ENCODE assay signal across 1 cellular context in the genomic region with DNA sequence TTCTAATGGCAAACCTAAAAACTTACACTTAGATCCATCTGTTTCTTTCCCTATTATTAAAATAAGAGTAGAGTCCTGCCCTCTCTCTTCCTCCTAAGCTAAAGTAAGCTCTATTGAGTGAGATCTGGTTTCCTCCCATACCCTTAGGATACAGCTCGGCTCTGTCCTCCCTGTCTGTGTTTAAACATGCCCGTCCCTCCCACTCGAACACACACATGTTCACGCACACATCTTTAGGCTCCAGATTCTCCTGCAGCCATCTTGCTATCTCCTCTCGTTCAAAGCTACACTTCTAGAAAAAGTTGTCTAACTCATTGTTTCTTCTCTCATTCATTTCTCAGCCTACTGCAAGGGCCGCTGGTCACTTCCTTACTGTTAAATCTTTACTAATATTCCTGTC.
TF ChIP-seq lines count a peak whose summit lies in the region.

No MANE protein-coding gene starts in this region.

TF ChIP-seq in H1, 55 proteins besides CTCF, POLR2A, EP300 and RAD21:
- TF ChIP-seq SUZ12 (IDR thresholded peaks at IDR 0.05; ENCODE audit: low read length) (no peak), JUN (IDR thresholded peaks at IDR 0.05; ENCODE audit: low read depth, low read length) (no peak), ATF2 (IDR thresholded peaks at IDR 0.05; ENCODE audit: low read length) (no peak), POU5F1 (IDR thresholded peaks at IDR 0.05; ENCODE audit: low read depth, low read length) (no peak), RNF2 (IDR thresholded peaks at IDR 0.05; ENCODE audit: borderline replicate concordance, low read depth, low read length, missing control alignments, poor library complexity, severe bottlenecking) (no peak), GABPA (IDR thresholded peaks at IDR 0.05; ENCODE audit: borderline replicate concordance, insufficient read depth, low read length) (no peak), NANOG (IDR thresholded peaks at IDR 0.05; ENCODE audit: insufficient read depth, low read depth, low read length, poor library complexity, severe bottlenecking) (no peak), YY1 (IDR thresholded peaks at IDR 0.05; ENCODE audit: low read depth, low read length) (no peak), BCL11A (IDR thresholded peaks at IDR 0.05; ENCODE audit: low read depth in 2 of 2, low read length in 2 of 2) (no peak), GTF2F1 (IDR thresholded peaks at IDR 0.05; ENCODE audit: borderline replicate concordance, low read depth, low read length) (no peak), USF2 (IDR thresholded peaks at IDR 0.05; ENCODE audit: low read length) (no peak), KDM1A (IDR thresholded peaks at IDR 0.05; ENCODE audit: borderline replicate concordance, low read length) (no peak), SAP30 (IDR thresholded peaks at IDR 0.05; ENCODE audit: insufficient read depth, insufficient replicate concordance, low read length) (no peak), KDM4A (IDR thresholded peaks at IDR 0.05; ENCODE audit: low read depth, low read length, severe bottlenecking) (no peak), RFX5 (IDR thresholded peaks at IDR 0.05; ENCODE audit: borderline replicate concordance, low read depth, low read length) (no peak), FOSL1 (IDR thresholded peaks at IDR 0.05; ENCODE audit: insufficient read depth, low read depth, low read length) (no peak), MAFK (IDR thresholded peaks at IDR 0.05; ENCODE audit: low read depth, low read length) (no peak), SIN3A (conservative IDR thresholded peaks at IDR 0.05 in 1 of 2, IDR thresholded peaks at IDR 0.05 in 1 of 2; ENCODE audit: low read depth in 1 of 2, low read length in 2 of 2) (no peak)
- TF ChIP-seq, protein P1, sequence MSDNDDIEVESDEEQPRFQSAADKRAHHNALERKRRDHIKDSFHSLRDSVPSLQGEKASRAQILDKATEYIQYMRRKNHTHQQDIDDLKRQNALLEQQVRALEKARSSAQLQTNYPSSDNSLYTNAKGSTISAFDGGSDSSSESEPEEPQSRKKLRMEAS (IDR thresholded peaks at IDR 0.05) = no peak
